Comparison of ENCODE assay signal across 17 cellular contexts in the genomic region with DNA sequence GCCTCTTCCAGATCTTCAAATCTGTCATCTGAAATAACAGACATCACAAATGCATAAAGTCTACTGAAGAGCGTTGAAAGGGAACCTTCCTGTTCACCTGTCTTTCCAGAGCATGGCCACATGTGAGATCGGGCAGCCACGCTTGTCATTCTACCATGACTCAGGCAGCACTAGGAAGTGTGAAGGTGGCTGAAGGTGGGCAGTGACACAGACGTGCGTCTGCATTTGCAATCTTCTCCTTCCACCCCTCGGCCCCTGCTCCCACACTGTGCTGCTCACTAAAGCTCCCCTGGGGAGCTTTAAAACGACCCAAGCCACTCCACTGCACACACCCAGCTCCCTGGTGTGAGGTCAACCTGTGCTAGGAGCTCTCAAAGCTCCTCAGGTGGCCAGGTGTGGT. TPM values are rescaled to one million over a fixed set of nuclear protein-coding genes. Genes with fewer than 3 reads are reported as not detected.
DNase-seq lines count a peak whose midpoint lies in the region; ATAC-seq and TF ChIP-seq lines count a peak whose summit lies in the region.
"Had no signal": no experiment of that assay in that cellular context is flagged by ENCODE, and none has a peak within 500 bp of the region (broad histone marks: within the 10 kb centered on the region; RNA-seq: fewer than 3 reads in every experiment).

No MANE protein-coding gene starts in this region.

- no peak overlapping the region for H3K4me3 Mint-ChIP-seq in activated CD4-positive, alpha-beta T cell treated with anti-CD3 and anti-CD28 coated beads, Interleukin-2, amount 10 ng/mL, durations not matched to agents 7 days and 5 days
- H3K4me3 Mint-ChIP-seq in activated T-helper 17 cell treated with anti-CD3 and anti-CD28 coated beads, Interleukin-2, amount 50 U/mL, for 72 hours, result peak overlapping the region; percentile 89
- H3K4me3 Mint-ChIP-seq in nephron progenitor cell, result peak overlapping the region; percentile 23
- H3K4me3 Mint-ChIP-seq: CD8-positive, alpha-beta T cell had no signal

- H3K36me3 ChIP-seq in HEK293 (ENCODE audit: control insufficient read depth in 2 of 2, insufficient read depth in 1 of 2, low read length in 2 of 2), result peaks cover 10 to 63% of the 10 kb centered on the region in 2 experiments; a peak in 2 of 3 replicates

- no peak for TF ChIP-seq CTCF in HEK293 (tag by site-specific recombination; IDR thresholded peaks at IDR 0.05)
- TF ChIP-seq CTCF in nephron progenitor cell (IDR thresholded peaks at IDR 0.05), result no peak

- peak overlapping the region; percentile 17 for H3K27ac Mint-ChIP-seq in activated CD4-positive, alpha-beta T cell treated with anti-CD3 and anti-CD28 coated beads, Interleukin-2, amount 10 ng/mL, durations not matched to agents 7 days and 5 days
- peak overlapping the region; percentile 73 for H3K27ac Mint-ChIP-seq in activated T-helper 17 cell treated with anti-CD3 and anti-CD28 coated beads, Interleukin-2, amount 50 U/mL, for 72 hours
- H3K27ac Mint-ChIP-seq in nephron progenitor cell, result peak overlapping the region; percentile 25

- H3K9me3 Mint-ChIP-seq in activated CD4-positive, alpha-beta T cell treated with anti-CD3 and anti-CD28 coated beads, Interleukin-2, amount 10 ng/mL, durations not matched to agents 7 days and 5 days, result no peaks in the 10 kb centered on the region
- no peaks in the 10 kb centered on the region for H3K9me3 Mint-ChIP-seq in activated T-helper 17 cell treated with anti-CD3 and anti-CD28 coated beads, Interleukin-2, amount 50 U/mL, for 72 hours
- no peaks in the 10 kb centered on the region for H3K9me3 Mint-ChIP-seq in nephron progenitor cell
- H3K9me3 Mint-ChIP-seq: CD8-positive, alpha-beta T cell had no signal

- DNase-seq in activated CD4-positive, alpha-beta T cell treated with anti-CD3 and anti-CD28 coated beads, Interleukin-2, amount 10 ng/mL, durations not matched to agents 7 days and 5 days, result no peak
- DNase-seq in activated CD4-positive, alpha-beta T cell treated with anti-CD3 and anti-CD28 coated beads for 48 hours, result no peak
- DNase-seq in nephron progenitor cell (no peak), GM03348 (ENCODE audit: low spot score) (no peak), CD1c-positive myeloid dendritic cell (ENCODE audit: extremely low spot score) (no peak)
- DNase-seq: CD8-positive, alpha-beta T cell; mesenchymal stem cell; NCI-H1930; SHP77; stomach; T-helper 9 cell; upper lobe of right lung had no signal

- no peaks in the 10 kb centered on the region for H3K27me3 Mint-ChIP-seq in activated CD4-positive, alpha-beta T cell treated with anti-CD3 and anti-CD28 coated beads, Interleukin-2, amount 10 ng/mL, durations not matched to agents 7 days and 5 days
- no peaks in the 10 kb centered on the region for H3K27me3 Mint-ChIP-seq in activated T-helper 17 cell treated with anti-CD3 and anti-CD28 coated beads, Interleukin-2, amount 50 U/mL, for 72 hours
- peaks cover 5% of the 10 kb centered on the region for H3K27me3 Mint-ChIP-seq in nephron progenitor cell (ENCODE audit: low read depth, poor library complexity)

- ATAC-seq in activated T-helper 17 cell treated with anti-CD3 and anti-CD28 coated beads, Interleukin-2, amount 50 U/mL, for 72 hours (replicated peaks), result no peak
- ATAC-seq in GM18519 (IDR thresholded peaks at IDR 0.05; ENCODE audit: low FRiP score, unreplicated experiment), result no peak
- ATAC-seq: CD8-positive, alpha-beta T cell; upper lobe of right lung had no signal

- H3K9me3 ChIP-seq in HEK293 (ENCODE audit: control insufficient read depth, insufficient read depth, low read depth, low read length), result no peaks in the 10 kb centered on the region
- H3K9me3 ChIP-seq: ascending aorta, stomach, upper lobe of right lung had no signal

- peaks cover 11% of the 10 kb centered on the region for H3K4me1 ChIP-seq in HEK293 (ENCODE audit: control insufficient read depth, insufficient read depth, low read length)

- POLR2A ChIA-PET in activated CD4-positive, alpha-beta T cell treated with anti-CD3 and anti-CD28 coated beads, Interleukin-2, amount 10 ng/mL, durations not matched to agents 7 days and 5 days (lab: Charles Lee), result no interaction called here
- POLR2A ChIA-PET in HEK293 (lab: Yijun Ruan, JAX), result interaction anchor here (0.7 to 2.8 kb wide), 3 partner anchors 44 to 63 kb away, joined by 3 to 13 read pairs (median 5); no protein-coding TSS in a partner anchor

- peaks cover 69% of the 10 kb centered on the region for H3K4me1 Mint-ChIP-seq in activated CD4-positive, alpha-beta T cell treated with anti-CD3 and anti-CD28 coated beads, Interleukin-2, amount 10 ng/mL, durations not matched to agents 7 days and 5 days
- peaks cover 33% of the 10 kb centered on the region for H3K4me1 Mint-ChIP-seq in activated T-helper 17 cell treated with anti-CD3 and anti-CD28 coated beads, Interleukin-2, amount 50 U/mL, for 72 hours
- peaks cover 38% of the 10 kb centered on the region for H3K4me1 Mint-ChIP-seq in nephron progenitor cell

- no peak overlapping the region for H3K27ac ChIP-seq in HEK293 (ENCODE audit: extremely low read depth, low read depth, low read length)
- H3K27ac ChIP-seq: ascending aorta, hepatocyte, stomach, upper lobe of right lung had no signal

- CTCF ChIA-PET in activated CD4-positive, alpha-beta T cell treated with anti-CD3 and anti-CD28 coated beads, Interleukin-2, amount 10 ng/mL, durations not matched to agents 7 days and 5 days (lab: Charles Lee), result interaction anchor here (0.6 kb wide), 1 partner anchor 29 kb away, joined by 3 read pairs; no protein-coding TSS in a partner anchor
- CTCF ChIA-PET in HEK293 (lab: Yijun Ruan, JAX), result interaction anchor here (0.6 to 2.6 kb wide), 5 partner anchors 7 to 621 kb away, joined by 3 to 28 read pairs (median 4); no protein-coding TSS in a partner anchor

- H3K4me3 ChIP-seq in HEK293 (ENCODE audit: low read depth, low read length), result no peak overlapping the region
- H3K4me3 ChIP-seq: ascending aorta, hepatocyte, stomach, upper lobe of right lung had no signal

- peaks cover 52% of the 10 kb centered on the region for H3K36me3 Mint-ChIP-seq in activated CD4-positive, alpha-beta T cell treated with anti-CD3 and anti-CD28 coated beads, Interleukin-2, amount 10 ng/mL, durations not matched to agents 7 days and 5 days (ENCODE audit: low read depth)
- peaks cover 94% of the 10 kb centered on the region for H3K36me3 Mint-ChIP-seq in activated T-helper 17 cell treated with anti-CD3 and anti-CD28 coated beads, Interleukin-2, amount 50 U/mL, for 72 hours (ENCODE audit: low read depth)
- H3K36me3 Mint-ChIP-seq in nephron progenitor cell (ENCODE audit: low read depth), result peaks cover 37% of the 10 kb centered on the region

TF ChIP-seq in HEK293, 187 proteins besides CTCF, POLR2A, EP300 and RAD21:
- TF ChIP-seq EGR2 (tag by site-specific recombination; IDR thresholded peaks at IDR 0.05; ENCODE audit: low read depth), result peak; percentile 64
- TF ChIP-seq ZSCAN23 (tag by site-specific recombination; IDR thresholded peaks at IDR 0.05), result no peak
- TF ChIP-seq, protein P1, sequence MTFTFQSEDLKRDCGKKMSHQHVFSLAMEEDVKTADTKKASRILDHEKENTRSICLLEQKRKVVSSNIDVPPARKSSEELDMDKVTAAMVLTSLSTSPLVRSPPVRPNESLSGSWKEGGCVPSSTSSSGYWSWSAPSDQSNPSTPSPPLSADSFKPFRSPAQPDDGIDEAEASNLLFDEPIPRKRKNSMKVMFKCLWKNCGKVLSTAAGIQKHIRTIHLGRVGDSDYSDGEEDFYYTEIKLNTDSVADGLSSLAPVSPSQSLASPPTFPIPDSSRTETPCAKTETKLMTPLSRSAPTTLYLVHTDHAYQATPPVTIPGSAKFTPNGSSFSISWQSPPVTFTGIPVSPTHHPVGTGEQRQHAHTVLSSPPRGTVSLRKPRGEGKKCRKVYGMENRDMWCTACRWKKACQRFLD (tag by site-specific recombination; IDR thresholded peaks at IDR 0.05), result no peak
TF ChIP-seq in HEK293: peak in this region for 1.

RNA-seq across cellular contexts. Expression of a gene that starts 2.5 kb away (rescaled TPM):
- total RNA-seq in activated CD4-positive, alpha-beta T cell treated with anti-CD3 and anti-CD28 coated beads, Interleukin-2, amount 10 ng/mL, durations not matched to agents 7 days and 5 days, result 10 to 100 TPM; 59.2 to 62.3 TPM
- total RNA-seq in activated T-helper 17 cell treated with anti-CD3 and anti-CD28 coated beads, Interleukin-2, amount 50 U/mL, for 72 hours, result 10 to 100 TPM; 56.3 to 81.0 TPM

RNA-seq across cellular contexts. Expression of a gene that starts 2.5 kb away (rescaled TPM):
- total RNA-seq in activated CD4-positive, alpha-beta T cell treated with anti-CD3 and anti-CD28 coated beads, Interleukin-2, amount 10 ng/mL, durations not matched to agents 7 days and 5 days, result 10 to 100 TPM; 52.9 to 58.8 TPM
- 100 to 1,000 TPM in 1 of 2 donors, 10 to 100 TPM in 1; 89.7 to 123 TPM for total RNA-seq in activated T-helper 17 cell treated with anti-CD3 and anti-CD28 coated beads, Interleukin-2, amount 50 U/mL, for 72 hours

RNA-seq across cellular contexts. Expression of a gene that starts 7.9 kb away (rescaled TPM):
- total RNA-seq in activated CD4-positive, alpha-beta T cell treated with anti-CD3 and anti-CD28 coated beads, Interleukin-2, amount 10 ng/mL, durations not matched to agents 7 days and 5 days, result 10 to 100 TPM in 1 of 2 experiments, 1 to 10 TPM in 1; 9.4 to 10.8 TPM
- total RNA-seq in activated T-helper 17 cell treated with anti-CD3 and anti-CD28 coated beads, Interleukin-2, amount 50 U/mL, for 72 hours, result 10 to 100 TPM; 16.3 to 21.9 TPM

RNA-seq across cellular contexts. Expression of a gene that starts 31.7 kb away (rescaled TPM):
- total RNA-seq in activated CD4-positive, alpha-beta T cell treated with anti-CD3 and anti-CD28 coated beads, Interleukin-2, amount 10 ng/mL, durations not matched to agents 7 days and 5 days, result 10 to 100 TPM; 16.5 to 18.5 TPM
- total RNA-seq in activated T-helper 17 cell treated with anti-CD3 and anti-CD28 coated beads, Interleukin-2, amount 50 U/mL, for 72 hours, result 10 to 100 TPM; 14.2 to 18.2 TPM

RNA-seq across cellular contexts. Expression of a gene that starts 34.4 kb away (rescaled TPM):
- under 1 TPM; 0.44 to 0.69 TPM for total RNA-seq in activated CD4-positive, alpha-beta T cell treated with anti-CD3 and anti-CD28 coated beads, Interleukin-2, amount 10 ng/mL, durations not matched to agents 7 days and 5 days
- total RNA-seq in activated T-helper 17 cell treated with anti-CD3 and anti-CD28 coated beads, Interleukin-2, amount 50 U/mL, for 72 hours, result 1 to 10 TPM; 6.1 to 6.4 TPM

Comparison
In these comparisons a context has a peak if more than half of its experiments do, and no peak if none do; other contexts are left out.
1. H3K27ac Mint-ChIP-seq: peak in every context shown above with its lines; median percentile 73 in activated T-helper 17 cell treated with anti-CD3 and anti-CD28 coated beads, Interleukin-2, amount 50 U/mL, for 72 hours; 25 in nephron progenitor cell; 17 in activated CD4-positive, alpha-beta T cell treated with anti-CD3 and anti-CD28 coated beads, Interleukin-2, amount 10 ng/mL, durations not matched to agents 7 days and 5 days.